10 cellular contexts compared by ENCODE assay signal in genomic region chr5:32522429-32523143, GRCh38.
DNase-seq lines count a peak whose midpoint lies in the region; ATAC-seq and TF ChIP-seq lines count a peak whose summit lies in the region.
"Had no signal": no experiment of that assay in that cellular context is flagged by ENCODE, and none has a peak within 500 bp of the region (broad histone marks: within the 10 kb centered on the region; RNA-seq: fewer than 3 reads in every experiment).

No MANE protein-coding gene starts in this region.

- CTCF ChIA-PET in T-cell (lab: Charles Lee), result no interaction called here

- no peaks in the 10 kb centered on the region for H3K9me3 ChIP-seq in colonic mucosa

- H3K27ac Mint-ChIP-seq in T-cell, result peak overlapping the region in 1 of 2 donors; percentile 29
- no peak overlapping the region for H3K27ac Mint-ChIP-seq in stimulated activated effector memory CD8-positive, alpha-beta T cell treated with anti-CD3 and anti-CD28 coated beads, Interleukin-12 subunit alpha, Interleukin-12 subunit beta, amount 100 ng/mL, for 72 hours

- H3K4me3 ChIP-seq in colonic mucosa, result no peak overlapping the region

- no peaks in the 10 kb centered on the region for H3K9me3 Mint-ChIP-seq in T-cell
- no peaks in the 10 kb centered on the region for H3K9me3 Mint-ChIP-seq in stimulated activated effector memory CD8-positive, alpha-beta T cell treated with anti-CD3 and anti-CD28 coated beads, Interleukin-12 subunit alpha, Interleukin-12 subunit beta, amount 100 ng/mL, for 72 hours

- ATAC-seq in activated CD4-positive, CD25-positive, alpha-beta regulatory T cell treated with anti-CD3 and anti-CD28 coated beads, Interleukin-2, amount 50 U/mL, for 24 hours, result peak; percentile 41 to 45
- ATAC-seq in T-cell (replicated peaks in 1 of 4) (peak; percentile 43 to 92 (median 81)), esophagus mucosa (peak; percentile 92), GM21390 (IDR thresholded peaks at IDR 0.05; ENCODE audit: unreplicated experiment) (no peak)
- ATAC-seq in stimulated activated effector memory CD8-positive, alpha-beta T cell treated with anti-CD3 and anti-CD28 coated beads, Interleukin-12 subunit alpha, Interleukin-12 subunit beta, amount 100 ng/mL, for 72 hours, result peak; percentile 88

- H3K4me1 Mint-ChIP-seq in T-cell, result peaks cover 15 to 16% (median 15%) of the 10 kb centered on the region in 3 donors
- no peaks in the 10 kb centered on the region for H3K4me1 Mint-ChIP-seq in stimulated activated effector memory CD8-positive, alpha-beta T cell treated with anti-CD3 and anti-CD28 coated beads, Interleukin-12 subunit alpha, Interleukin-12 subunit beta, amount 100 ng/mL, for 72 hours

- DNase-seq in activated CD4-positive, CD25-positive, alpha-beta regulatory T cell treated with anti-CD3 and anti-CD28 coated beads, Interleukin-2, amount 50 U/mL, for 72 hours, result no peak
- DNase-seq in T-cell (peak in 29 of 34 experiments; percentile 6 to 58 (median 23)), colonic mucosa (no peak), NCI-H446 treated with DMSO at 0.1 percent for 48 hours (lab: John Stamatoyannopoulos, UW) (no peak)
- no peak for DNase-seq in stimulated activated effector memory CD8-positive, alpha-beta T cell treated with anti-CD3 and anti-CD28 coated beads, Interleukin-12 subunit alpha, Interleukin-12 subunit beta, amount 100 ng/mL, for 72 hours (ENCODE audit: low spot score in 2 of 2)
- DNase-seq: hippocampal formation, small intestine had no signal

- POLR2A ChIA-PET in T-cell (lab: Charles Lee), result interaction anchor here in 1 of 2 donors (0.6 kb wide), 1 partner anchor 63 kb away, joined by 3 read pairs; no protein-coding TSS in a partner anchor

- TF ChIP-seq CTCF in colonic mucosa (IDR thresholded peaks at IDR 0.05), result no peak

- no peaks in the 10 kb centered on the region for H3K36me3 ChIP-seq in colonic mucosa

- H3K9ac ChIP-seq in colonic mucosa (ENCODE audit: low read depth in 2 of 2, low read length in 2 of 2), result no peak overlapping the region

- no peak overlapping the region for H3K27ac ChIP-seq in colonic mucosa

- H3K4me3 Mint-ChIP-seq in T-cell, result no peak overlapping the region
- no peak overlapping the region for H3K4me3 Mint-ChIP-seq in stimulated activated effector memory CD8-positive, alpha-beta T cell treated with anti-CD3 and anti-CD28 coated beads, Interleukin-12 subunit alpha, Interleukin-12 subunit beta, amount 100 ng/mL, for 72 hours

- H3K27me3 ChIP-seq in colonic mucosa, result no peaks in the 10 kb centered on the region

- H3K27me3 Mint-ChIP-seq in T-cell, result no peaks in the 10 kb centered on the region

- intact Hi-C loops in colonic mucosa (cut with DNase I), result no loop called here

- no peaks in the 10 kb centered on the region for H3K36me3 Mint-ChIP-seq in T-cell
- H3K36me3 Mint-ChIP-seq in stimulated activated effector memory CD8-positive, alpha-beta T cell treated with anti-CD3 and anti-CD28 coated beads, Interleukin-12 subunit alpha, Interleukin-12 subunit beta, amount 100 ng/mL, for 72 hours, result no peaks in the 10 kb centered on the region

- H3K4me1 ChIP-seq in colonic mucosa, result no peaks in the 10 kb centered on the region

Comparison
In these comparisons a context has a peak if more than half of its experiments do, and no peak if none do; other contexts are left out.
1. DNase-seq: peak in T-cell (29 of 34); none in activated CD4-positive, CD25-positive, alpha-beta regulatory T cell treated with anti-CD3 and anti-CD28 coated beads, Interleukin-2, amount 50 U/mL, for 72 hours (single experiment), stimulated activated effector memory CD8-positive, alpha-beta T cell treated with anti-CD3 and anti-CD28 coated beads, Interleukin-12 subunit alpha, Interleukin-12 subunit beta, amount 100 ng/mL, for 72 hours (0 of 2), colonic mucosa (single experiment) and NCI-H446 treated with DMSO at 0.1 percent for 48 hours (single experiment).